In the genomic region with DNA sequence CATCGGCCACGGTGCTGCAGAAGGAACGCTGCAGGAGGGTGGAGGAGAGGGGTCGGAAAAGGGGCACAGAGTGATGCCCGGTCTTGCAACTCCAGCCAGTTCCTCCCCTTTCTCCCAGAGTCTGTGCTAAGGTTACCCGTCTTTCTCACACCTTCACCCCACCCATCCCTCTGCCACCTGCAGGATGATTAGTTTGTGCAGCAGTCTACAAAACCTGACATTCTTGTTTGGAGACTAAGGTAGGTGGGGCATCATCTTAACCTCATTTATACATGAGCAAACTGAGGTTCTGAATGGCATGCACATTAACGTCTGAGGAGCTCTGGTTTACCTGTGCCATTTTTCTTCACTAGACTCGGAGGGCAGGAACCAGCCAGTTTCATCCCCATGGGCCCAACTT, we compare ENCODE assay signal across 21 cellular contexts.
DNase-seq lines count a peak whose midpoint lies in the region; ATAC-seq and TF ChIP-seq lines count a peak whose summit lies in the region.
"Had no signal": no experiment of that assay in that cellular context is flagged by ENCODE, and none has a peak within 500 bp of the region (broad histone marks: within the 10 kb centered on the region; RNA-seq: fewer than 3 reads in every experiment).

No MANE protein-coding gene starts in this region.

- no peak for TF ChIP-seq POLR2A in erythroblast (IDR thresholded peaks at IDR 0.05; ENCODE audit: low read length)

- peak overlapping the region; percentile 43 for H3K4me2 ChIP-seq in PC-9
- H3K4me2 ChIP-seq: A549 had no signal

- H3K27me3 ChIP-seq in PC-9 (ENCODE audit: insufficient read depth, low read depth) (peaks cover 44% of the 10 kb centered on the region), upper lobe of right lung (no peaks in the 10 kb centered on the region)

- 0 out of 2 replicates have a peak overlapping the region, but pooled peaks have one; percentile 43 for H2AFZ ChIP-seq in PC-9

- no peaks in the 10 kb centered on the region for H3F3A ChIP-seq in PC-9 (ENCODE audit: insufficient read depth, low read depth)

- TF ChIP-seq CTCF in PC-9 (conservative IDR thresholded peaks at IDR 0.05) (no peak), epithelial cell of esophagus (IDR thresholded peaks at IDR 0.05; ENCODE audit: insufficient read depth, low read depth, low read length, missing control alignments) (no peak), upper lobe of right lung (IDR thresholded peaks at IDR 0.05) (no peak)

- no peaks in the 10 kb centered on the region for H3K79me2 ChIP-seq in PC-9 (ENCODE audit: low read depth)

- H4K20me1 ChIP-seq in PC-9 (ENCODE audit: insufficient read depth) = no peaks in the 10 kb centered on the region

- DNase-seq in HuH-7.5 (ENCODE audit: low spot score) (peak; percentile 25), PC-9 (peak in 1 of 2 experiments; percentile 73), epithelial cell of esophagus (ENCODE audit: low read depth) (peak; percentile 5), upper lobe of right lung (no peak), erythroblast (lab: John Stamatoyannopoulos, UW) (no peak)
- DNase-seq in stimulated activated CD4-positive, alpha-beta T cell treated with anti-CD3 and anti-CD28 coated beads, Interleukin-4, amount 100 ng/mL, for 24 hours = no peak
- DNase-seq: 8988T; ACHN; AML-193; C1 segment of cervical spinal cord; Calu3; CD4-positive, alpha-beta memory T cell; COR-L47; DMS53; DMS79 treated with DMSO at 0.1 percent for 48 hours; GF-D8; GOT3; H7; HCEC 1CT had no signal

- H3K27ac ChIP-seq in PC-9 (peak overlapping the region; percentile 27; the same call in 1 of the 2 replicates), upper lobe of right lung (no peak overlapping the region)
- H3K27ac ChIP-seq: A549 had no signal

- peaks cover 30% of the 10 kb centered on the region for H3K4me1 ChIP-seq in PC-9 (replicated peaks; ENCODE audit: insufficient read depth)
- H3K4me1 ChIP-seq in upper lobe of right lung = no peaks in the 10 kb centered on the region
- H3K4me1 ChIP-seq: A549 had no signal

- CTCF ChIA-PET in PC-9 (lab: Charles Lee) = no interaction called here

- H3K9me3 ChIP-seq in PC-9 (ENCODE audit: insufficient read depth, low read depth) (no peaks in the 10 kb centered on the region; the same call in 1 of the 2 replicates), upper lobe of right lung (no peaks in the 10 kb centered on the region)
- H3K9me3 ChIP-seq: A549 had no signal

- ATAC-seq in upper lobe of right lung = peak; percentile 5
- no peak for ATAC-seq in HG02763 (IDR thresholded peaks at IDR 0.05; ENCODE audit: unreplicated experiment)
- ATAC-seq: A549 had no signal

- no peaks in the 10 kb centered on the region for H3K9me2 ChIP-seq in PC-9 (ENCODE audit: insufficient read depth)

- H3K36me3 ChIP-seq in PC-9 (ENCODE audit: low read depth) = no peaks in the 10 kb centered on the region
- H3K36me3 ChIP-seq in upper lobe of right lung = no peaks in the 10 kb centered on the region

- H3K4me3 ChIP-seq in PC-9 = no peak overlapping the region
- no peak overlapping the region for H3K4me3 ChIP-seq in epithelial cell of esophagus (ENCODE audit: low read length)
- no peak overlapping the region for H3K4me3 ChIP-seq in upper lobe of right lung
- H3K4me3 ChIP-seq: A549 had no signal

- intact Hi-C loops in PC-9 (cut with micrococcal nuclease; ENCODE audit: unreplicated experiment) (no loop called here), upper lobe of right lung (cut with DNase I) (no loop called here)

- BruUV-seq in PC-9 (replicated peaks; lab: Mats Ljungman, UMichigan) = no TSS peak

- POLR2A ChIA-PET in PC-9 (lab: Charles Lee; ENCODE audit: unreplicated experiment) = no interaction called here

Comparison
In these comparisons a context has a peak if more than half of its experiments do, and no peak if none do; other contexts are left out.
1. DNase-seq: peak in HuH-7.5 (single experiment) and epithelial cell of esophagus (single experiment); none in upper lobe of right lung (single experiment), stimulated activated CD4-positive, alpha-beta T cell treated with anti-CD3 and anti-CD28 coated beads, Interleukin-4, amount 100 ng/mL, for 24 hours (single experiment) and erythroblast (0 of 2).